Comparison of ENCODE assay signal across 13 cellular contexts in the genomic region with DNA sequence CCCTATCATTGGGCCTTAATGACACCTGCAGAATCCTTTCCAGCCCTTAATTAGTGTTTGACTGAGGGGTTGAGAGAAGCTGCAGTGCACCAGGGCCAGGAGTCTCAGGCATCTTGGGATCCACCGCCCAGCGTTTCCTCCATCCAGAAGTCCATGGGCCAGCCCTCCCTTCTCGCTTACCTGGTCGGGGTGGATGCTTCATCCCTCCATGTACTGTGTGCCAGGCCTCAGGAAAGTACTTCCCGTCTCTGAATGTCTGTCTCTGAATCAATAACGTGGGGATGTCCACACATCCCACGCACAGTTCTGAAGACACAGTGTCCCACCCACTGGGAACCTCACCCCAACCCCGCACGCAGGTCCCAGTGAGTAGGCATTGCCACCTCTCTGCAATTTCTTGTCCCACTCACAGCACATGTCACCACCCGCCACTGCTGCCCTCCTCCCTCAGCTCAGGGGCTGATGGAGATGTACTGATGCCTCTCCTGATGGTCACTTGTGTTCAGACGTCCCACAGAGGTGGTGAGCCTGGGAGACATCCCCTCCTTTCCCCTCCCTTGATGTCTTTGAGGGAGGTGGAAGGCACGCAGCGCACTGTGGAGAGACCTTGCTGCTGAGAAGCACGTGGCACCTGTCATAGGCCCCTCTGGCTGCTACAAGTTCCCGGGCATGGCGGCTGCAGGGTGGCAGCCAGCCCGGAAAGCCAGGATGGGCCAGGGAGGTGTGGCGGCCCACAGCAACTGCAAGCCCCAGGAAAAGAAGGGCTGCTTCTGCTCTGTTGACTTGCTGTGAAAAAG. TPM values are rescaled to one million over a fixed set of nuclear protein-coding genes. Genes with fewer than 3 reads are reported as not detected.
A peak's percentile ranks its signal among the peaks of the same experiment; 100 is the strongest.
DNase-seq lines count a peak whose midpoint lies in the region; ATAC-seq lines count a peak whose summit lies in the region.
"Had no signal": no experiment of that assay in that cellular context is flagged by ENCODE, and none has a peak within 500 bp of the region (broad histone marks: within the 10 kb centered on the region; RNA-seq: fewer than 3 reads in every experiment).

No MANE protein-coding gene starts in this region.

- peaks cover 5% of the 10 kb centered on the region for H3K4me1 Mint-ChIP-seq in activated T-helper 2 cell treated with anti-CD3 and anti-CD28 coated beads, Interferon-gamma antibody, Interleukin-2, Interleukin-4, amounts not matched to agents 10 μg/mL and 5 μg/mL and 100 μg/mL, durations not matched to agents 14 hours and 24 hours and 36 hours (ENCODE audit: low read depth)

- H3K27me3 Mint-ChIP-seq in activated T-helper 2 cell treated with anti-CD3 and anti-CD28 coated beads, Interferon-gamma antibody, Interleukin-2, Interleukin-4, amounts not matched to agents 10 μg/mL and 5 μg/mL and 100 μg/mL, durations not matched to agents 14 hours and 24 hours and 36 hours (ENCODE audit: low read depth), result peaks cover 2% of the 10 kb centered on the region

- peaks cover 12% of the 10 kb centered on the region for H3K36me3 Mint-ChIP-seq in activated T-helper 2 cell treated with anti-CD3 and anti-CD28 coated beads, Interferon-gamma antibody, Interleukin-2, Interleukin-4, amounts not matched to agents 10 μg/mL and 5 μg/mL and 100 μg/mL, durations not matched to agents 14 hours and 24 hours and 36 hours (ENCODE audit: low read depth)

- WGBS in right cardiac atrium, result 52% methylated on average over 18 of the region's 18 CpGs

- no peaks in the 10 kb centered on the region for H3K27me3 ChIP-seq in right cardiac atrium (ENCODE audit: control insufficient read depth, insufficient read depth)

- no peaks in the 10 kb centered on the region for H3K4me1 ChIP-seq in right cardiac atrium (ENCODE audit: control insufficient read depth, insufficient read depth, low read length)

- intact Hi-C loops in Right ventricle myocardium superior (cut with DNase I), result no loop called here
- intact Hi-C loops in right cardiac atrium (cut with DNase I), result no loop called here
- intact Hi-C loops in activated T-helper 2 cell treated with anti-CD3 and anti-CD28 coated beads, Interferon-gamma antibody, Interleukin-2, Interleukin-4, amounts not matched to agents 10 μg/mL and 5 μg/mL and 100 μg/mL, durations not matched to agents 14 hours and 24 hours and 36 hours (cut with micrococcal nuclease), result loop anchor here (5.0 kb wide), 1 partner anchor 244 kb away; no protein-coding TSS in a partner anchor

- H3K9me3 Mint-ChIP-seq in activated T-helper 2 cell treated with anti-CD3 and anti-CD28 coated beads, Interferon-gamma antibody, Interleukin-2, Interleukin-4, amounts not matched to agents 10 μg/mL and 5 μg/mL and 100 μg/mL, durations not matched to agents 14 hours and 24 hours and 36 hours, result no peaks in the 10 kb centered on the region

- no peak overlapping the region for H3K4me3 ChIP-seq in right cardiac atrium (ENCODE audit: low read length)
- H3K4me3 ChIP-seq: SK-N-MC had no signal

- no peaks in the 10 kb centered on the region for H3K9me3 ChIP-seq in right cardiac atrium (ENCODE audit: control insufficient read depth, low read length)
- H3K9me3 ChIP-seq: heart left ventricle had no signal

- no peak overlapping the region for H3K27ac Mint-ChIP-seq in activated T-helper 2 cell treated with anti-CD3 and anti-CD28 coated beads, Interferon-gamma antibody, Interleukin-2, Interleukin-4, amounts not matched to agents 10 μg/mL and 5 μg/mL and 100 μg/mL, durations not matched to agents 14 hours and 24 hours and 36 hours

- DNase-seq in Right ventricle myocardium superior (peak; percentile 33), right cardiac atrium (no peak), mesenteric fat pad (ENCODE audit: low spot score) (peak; percentile 80), ureter (ENCODE audit: low spot score) (peak; percentile 39), DMS79 (lab: John Stamatoyannopoulos, UW) (no peak)
- no peak for DNase-seq in activated T-helper 2 cell treated with anti-CD3 and anti-CD28 coated beads, Interferon-gamma antibody, Interleukin-2, Interleukin-4, amounts not matched to agents 10 μg/mL and 5 μg/mL and 100 μg/mL, durations not matched to agents 14 hours and 24 hours and 36 hours (ENCODE audit: low spot score)
- DNase-seq in stimulated activated CD4-positive, alpha-beta T cell treated with anti-CD3 and anti-CD28 coated beads, Interleukin-2, amount 100 ng/mL, for 48 hours, result no peak
- DNase-seq: activated CD4-positive, alpha-beta T cell treated with anti-CD3 and anti-CD28 coated beads, Interleukin-2, amount 50 U/mL, for 1 hour; amniotic stem cell; mesenchymal stem cell had no signal

- H3K27ac ChIP-seq in right cardiac atrium (ENCODE audit: low read length), result no peak overlapping the region
- H3K27ac ChIP-seq: SK-N-MC had no signal

- peak overlapping the region; percentile 23 for H3K4me3 Mint-ChIP-seq in activated T-helper 2 cell treated with anti-CD3 and anti-CD28 coated beads, Interferon-gamma antibody, Interleukin-2, Interleukin-4, amounts not matched to agents 10 μg/mL and 5 μg/mL and 100 μg/mL, durations not matched to agents 14 hours and 24 hours and 36 hours (ENCODE audit: low read depth)

- no peak for ATAC-seq in Right ventricle myocardium superior (ENCODE audit: poor library complexity)
- ATAC-seq in right cardiac atrium, result no peak
- ATAC-seq in GM21515 (IDR thresholded peaks at IDR 0.05; ENCODE audit: unreplicated experiment), result no peak

RNA-seq across cellular contexts. Expression of a gene that starts 29.5 kb away (rescaled TPM):
- not detected for total RNA-seq in Right ventricle myocardium superior
- total RNA-seq in right cardiac atrium, result not detected
- polyA plus RNA-seq in right cardiac atrium, result not detected
- total RNA-seq in activated T-helper 2 cell treated with anti-CD3 and anti-CD28 coated beads, Interferon-gamma antibody, Interleukin-2, Interleukin-4, amounts not matched to agents 10 μg/mL and 5 μg/mL and 100 μg/mL, durations not matched to agents 14 hours and 24 hours and 36 hours, result not detected in 2 replicates
- total RNA-seq in mesenteric fat pad, result not detected
- not detected for total RNA-seq in ureter
- total RNA-seq: heart left ventricle had no signal
- polyA plus RNA-seq: heart left ventricle had no signal

RNA-seq across cellular contexts. Expression of a gene that starts 50.8 kb away (rescaled TPM):
- total RNA-seq in Right ventricle myocardium superior (23.6 TPM), right cardiac atrium (10 to 100 TPM; 61.6 to 91.8 (median 65.5) TPM), mesenteric fat pad (18.8 TPM), ureter (31.1 TPM)
- 43.1 TPM for polyA plus RNA-seq in right cardiac atrium
- total RNA-seq in activated T-helper 2 cell treated with anti-CD3 and anti-CD28 coated beads, Interferon-gamma antibody, Interleukin-2, Interleukin-4, amounts not matched to agents 10 μg/mL and 5 μg/mL and 100 μg/mL, durations not matched to agents 14 hours and 24 hours and 36 hours, result 28.4 and 29.3 TPM in 2 replicates

RNA-seq across cellular contexts. Expression of a gene that starts 50.9 kb away (rescaled TPM):
- total RNA-seq in Right ventricle myocardium superior, result 6.6 TPM
- 10 to 100 TPM in 1 of 4 donors, 1 to 10 TPM in 3; 7.7 to 11.5 (median 8.9) TPM for total RNA-seq in right cardiac atrium
- 9.5 TPM for polyA plus RNA-seq in right cardiac atrium
- total RNA-seq in activated T-helper 2 cell treated with anti-CD3 and anti-CD28 coated beads, Interferon-gamma antibody, Interleukin-2, Interleukin-4, amounts not matched to agents 10 μg/mL and 5 μg/mL and 100 μg/mL, durations not matched to agents 14 hours and 24 hours and 36 hours, result 26.6 and 27.5 TPM in 2 replicates
- 18.4 TPM for total RNA-seq in mesenteric fat pad
- 21.3 TPM for total RNA-seq in ureter

Comparison
In these comparisons a context has a peak if more than half of its experiments do, and no peak if none do; other contexts are left out.
1. DNase-seq: peak in Right ventricle myocardium superior (single experiment), mesenteric fat pad (single experiment) and ureter (single experiment); none in right cardiac atrium (0 of 3), activated T-helper 2 cell treated with anti-CD3 and anti-CD28 coated beads, Interferon-gamma antibody, Interleukin-2, Interleukin-4, amounts not matched to agents 10 μg/mL and 5 μg/mL and 100 μg/mL, durations not matched to agents 14 hours and 24 hours and 36 hours (single experiment), stimulated activated CD4-positive, alpha-beta T cell treated with anti-CD3 and anti-CD28 coated beads, Interleukin-2, amount 100 ng/mL, for 48 hours (0 of 2) and DMS79 (single experiment).